Comparison of ENCODE assay signal across 34 cellular contexts in the genomic region with DNA sequence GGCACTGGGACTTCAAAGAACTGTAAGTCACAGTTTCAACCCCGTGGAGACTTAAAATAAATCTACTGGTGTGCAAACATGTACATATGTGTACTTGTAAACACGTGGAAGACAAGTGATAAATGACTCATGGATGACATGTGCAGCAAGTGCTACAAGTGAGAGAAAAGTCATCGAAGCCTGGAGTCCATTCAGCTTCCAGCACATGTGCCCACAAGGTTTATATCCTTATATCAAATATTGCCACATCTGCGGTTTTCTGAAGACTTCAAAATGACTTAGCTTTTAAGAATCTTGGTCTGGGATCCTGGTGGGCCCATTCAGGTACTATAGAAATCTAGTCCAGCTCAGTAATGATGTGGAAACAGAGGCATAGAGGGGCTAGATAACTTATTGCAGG. TPM values are rescaled to one million over a fixed set of nuclear protein-coding genes. Genes with fewer than 3 reads are reported as not detected.
"Had no signal": no experiment of that assay in that cellular context is flagged by ENCODE, and none has a peak within 500 bp of the region (broad histone marks: within the 10 kb centered on the region; RNA-seq: fewer than 3 reads in every experiment).

No MANE protein-coding gene starts in this region.

- H3K9me3 ChIP-seq: colonic mucosa, heart left ventricle, ovary, stomach, thyroid gland, upper lobe of left lung, vagina had no signal

- H3K27me3 Mint-ChIP-seq: progenitor cell of endocrine pancreas had no signal

- H3K36me3 Mint-ChIP-seq: activated naive CD4-positive, alpha-beta T cell treated with anti-CD3 and anti-CD28 coated beads, Interleukin-2, amount 50 U/mL, for 24 hours; immature natural killer cell; naive B cell; stimulated activated memory B cell treated with anti-CD40 and anti-IgM and Interleukin-4, amounts not matched to agents 10 μg/mL and 1 μg/mL and 100 μg/mL, for 72 hours had no signal

- H3K9me3 Mint-ChIP-seq: activated CD8-positive, alpha-beta T cell treated with anti-CD3 and anti-CD28 coated beads for 36 hours; activated naive CD4-positive, alpha-beta T cell treated with anti-CD3 and anti-CD28 coated beads, Interleukin-2, amount 50 U/mL, for 24 hours; activated naive CD8-positive, alpha-beta T cell treated with anti-CD3 and anti-CD28 coated beads, Interleukin-2, amount 50 U/mL, for 24 hours; activated T-cell treated with anti-CD3 and anti-CD28 coated beads, Interleukin-2, amount 50 U/mL, for 4 hours; activated T-helper 2 cell treated with anti-CD3 and anti-CD28 coated beads, Interferon-gamma antibody, Interleukin-2, Interleukin-4, amounts not matched to agents 10 μg/mL and 5 μg/mL and 100 μg/mL, durations not matched to agents 14 hours and 24 hours and 36 hours; naive B cell; stimulated activated memory B cell treated with anti-CD40 and anti-IgM and Interleukin-4, amounts not matched to agents 10 μg/mL and 1 μg/mL and 100 μg/mL, for 72 hours had no signal

- H3K27me3 ChIP-seq: colonic mucosa, ovary, stomach, thyroid gland, upper lobe of left lung, vagina had no signal

- ATAC-seq: activated CD8-positive, alpha-beta T cell treated with anti-CD3 and anti-CD28 coated beads for 36 hours; activated naive CD8-positive, alpha-beta T cell treated with anti-CD3 and anti-CD28 coated beads, Interleukin-2, amount 50 U/mL, for 24 hours; activated T-cell treated with anti-CD3 and anti-CD28 coated beads, Interleukin-2, amount 50 U/mL, for 4 hours; heart left ventricle; left colon; sciatic nerve; stimulated activated memory B cell treated with anti-CD40 and anti-IgM and Interleukin-4, amounts not matched to agents 10 μg/mL and 1 μg/mL and 100 μg/mL, for 72 hours; T-helper 17 cell had no signal

- H3K36me3 ChIP-seq: colonic mucosa, heart left ventricle, ovary, stomach, thyroid gland, upper lobe of left lung, vagina had no signal

- H3K27ac Mint-ChIP-seq: activated CD8-positive, alpha-beta T cell treated with anti-CD3 and anti-CD28 coated beads for 36 hours; activated naive CD4-positive, alpha-beta T cell treated with anti-CD3 and anti-CD28 coated beads, Interleukin-2, amount 50 U/mL, for 24 hours; activated naive CD8-positive, alpha-beta T cell treated with anti-CD3 and anti-CD28 coated beads, Interleukin-2, amount 50 U/mL, for 24 hours; activated T-helper 2 cell treated with anti-CD3 and anti-CD28 coated beads, Interferon-gamma antibody, Interleukin-2, Interleukin-4, amounts not matched to agents 10 μg/mL and 5 μg/mL and 100 μg/mL, durations not matched to agents 14 hours and 24 hours and 36 hours; immature natural killer cell; progenitor cell of endocrine pancreas; stimulated activated memory B cell treated with anti-CD40 and anti-IgM and Interleukin-4, amounts not matched to agents 10 μg/mL and 1 μg/mL and 100 μg/mL, for 72 hours; T-helper 17 cell had no signal

- H3K4me1 ChIP-seq: colonic mucosa, heart left ventricle, stomach, thyroid gland, upper lobe of left lung, vagina had no signal

- H3K27ac ChIP-seq: colonic mucosa, heart left ventricle, ovary, stomach, thyroid gland, upper lobe of left lung, vagina had no signal

- FAIRE-seq: endometrium, kidney, small intestine had no signal

- H3K4me3 ChIP-seq: colonic mucosa, heart left ventricle, ovary, stomach, thyroid gland, upper lobe of left lung, vagina had no signal

- DNase-seq: activated CD4-positive, alpha-beta T cell treated with anti-CD3 and anti-CD28 coated beads for 1 hour; activated CD4-positive, alpha-beta T cell treated with anti-CD3 and anti-CD28 coated beads, Interleukin-2, amount 50 U/mL, for 1 hour; activated CD8-positive, alpha-beta T cell treated with anti-CD3 and anti-CD28 coated beads for 36 hours; activated naive CD8-positive, alpha-beta T cell treated with anti-CD3 and anti-CD28 coated beads, Interleukin-2, amount 50 U/mL, for 24 hours; activated T-cell treated with anti-CD3 and anti-CD28 coated beads, Interleukin-2, amount 50 U/mL, for 4 hours; colonic mucosa; effector CD8-positive, alpha-beta T cell; heart left ventricle; hypothalamus; immature natural killer cell; kidney; left colon; mammary epithelial cell; naive B cell; ovary; small intestine; stimulated activated CD4-positive, alpha-beta T cell treated with anti-CD3 and anti-CD28 coated beads, Interleukin-4, amount 100 ng/mL, for 4 hours; stimulated activated CD8-positive, alpha-beta memory T cell treated with anti-CD3 and anti-CD28 coated beads, Interleukin-4, amount 100 ng/mL, for 48 hours; stomach; T-helper 17 cell; T1000; thyroid gland; upper lobe of left lung had no signal

- H3K4me3 Mint-ChIP-seq: activated CD8-positive, alpha-beta T cell treated with anti-CD3 and anti-CD28 coated beads for 36 hours; activated naive CD4-positive, alpha-beta T cell treated with anti-CD3 and anti-CD28 coated beads, Interleukin-2, amount 50 U/mL, for 24 hours; activated naive CD8-positive, alpha-beta T cell treated with anti-CD3 and anti-CD28 coated beads, Interleukin-2, amount 50 U/mL, for 24 hours; activated T-cell treated with anti-CD3 and anti-CD28 coated beads, Interleukin-2, amount 50 U/mL, for 4 hours; immature natural killer cell; naive B cell; stimulated activated memory B cell treated with anti-CD40 and anti-IgM and Interleukin-4, amounts not matched to agents 10 μg/mL and 1 μg/mL and 100 μg/mL, for 72 hours; T-helper 17 cell had no signal

- H3K4me1 Mint-ChIP-seq: activated naive CD4-positive, alpha-beta T cell treated with anti-CD3 and anti-CD28 coated beads, Interleukin-2, amount 50 U/mL, for 24 hours; activated naive CD8-positive, alpha-beta T cell treated with anti-CD3 and anti-CD28 coated beads, Interleukin-2, amount 50 U/mL, for 24 hours; immature natural killer cell; naive B cell; stimulated activated memory B cell treated with anti-CD40 and anti-IgM and Interleukin-4, amounts not matched to agents 10 μg/mL and 1 μg/mL and 100 μg/mL, for 72 hours; T-helper 17 cell had no signal

RNA-seq across cellular contexts. Expression of gene TTC29, which starts 33.0 kb away (rescaled TPM):
- total RNA-seq: activated CD8-positive, alpha-beta T cell treated with anti-CD3 and anti-CD28 coated beads for 36 hours; activated T-cell treated with anti-CD3 and anti-CD28 coated beads, Interleukin-2, amount 50 U/mL, for 4 hours; activated T-helper 2 cell treated with anti-CD3 and anti-CD28 coated beads, Interferon-gamma antibody, Interleukin-2, Interleukin-4, amounts not matched to agents 10 μg/mL and 5 μg/mL and 100 μg/mL, durations not matched to agents 14 hours and 24 hours and 36 hours; colonic mucosa; dermis microvascular lymphatic vessel endothelial cell; fibroblast of villous mesenchyme; left colon; liver; sciatic nerve; T-helper 17 cell; vagina had no signal
- polyA plus RNA-seq: immature natural killer cell, liver, mammary epithelial cell, neural cell, small intestine, stomach had no signal
